13 cellular contexts compared by ENCODE assay signal in the genomic region with DNA sequence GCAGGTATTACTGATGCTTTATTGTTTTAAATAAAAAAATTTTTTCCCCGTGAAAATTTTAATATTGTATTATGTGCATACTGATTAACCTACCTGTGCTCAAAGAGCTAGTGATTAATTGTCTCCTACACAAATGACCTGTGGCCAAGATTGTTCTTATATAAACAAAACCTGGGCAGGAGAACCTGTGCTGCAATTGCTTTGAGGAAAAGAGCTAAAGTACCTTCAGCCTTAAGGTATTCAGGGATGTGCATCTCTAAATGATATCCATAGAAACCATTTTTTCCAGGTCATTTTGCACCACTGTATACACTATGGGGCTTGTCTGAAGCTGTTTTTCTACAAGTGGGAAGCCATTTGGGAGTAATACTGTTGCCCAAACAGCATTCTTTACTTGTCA. TPM values are rescaled to one million over a fixed set of nuclear protein-coding genes. Genes with fewer than 3 reads are reported as not detected.
DNase-seq lines count a peak whose midpoint lies in the region; ATAC-seq and TF ChIP-seq lines count a peak whose summit lies in the region.
"Had no signal": no experiment of that assay in that cellular context is flagged by ENCODE, and none has a peak within 500 bp of the region (broad histone marks: within the 10 kb centered on the region; RNA-seq: fewer than 3 reads in every experiment).

No MANE protein-coding gene starts in this region.

- peaks cover 0 to 1% of the 10 kb centered on the region in 2 donors for H3K36me3 Mint-ChIP-seq in activated T-cell treated with anti-CD3 and anti-CD28 coated beads, Interleukin-2, amount 50 U/mL, for 72 hours (ENCODE audit: insufficient read depth in 2 of 2)
- H3K36me3 Mint-ChIP-seq in activated T-cell treated with anti-CD3 and anti-CD28 coated beads, Interleukin-2, amount 50 U/mL, for 4 hours (ENCODE audit: insufficient read depth): no peaks in the 10 kb centered on the region
- H3K36me3 Mint-ChIP-seq in glutamatergic neuron (ENCODE audit: unreplicated experiment): no peaks in the 10 kb centered on the region

- no peak for DNase-seq in activated T-cell treated with anti-CD3 and anti-CD28 coated beads, Interleukin-2, amount 50 U/mL, for 72 hours
- DNase-seq in activated T-cell treated with anti-CD3 and anti-CD28 coated beads, Interleukin-2, amount 50 U/mL, for 4 hours: no peak
- DNase-seq in NCI-H748 treated with DMSO at 0.1 percent for 48 hours (lab: John Stamatoyannopoulos, UW) (peak; percentile 70), glutamatergic neuron (no peak), transverse colon (no peak), Right ventricle myocardium inferior (ENCODE audit: missing footprints) (no peak), GDM1 (lab: John Stamatoyannopoulos, UW) (no peak), pons (ENCODE audit: low spot score) (no peak)
- DNase-seq: activated gamma-delta T cell treated with Interleukin-2 at 50 U/mL for 16 hours; AML-193; colonic mucosa; stimulated activated CD4-positive, alpha-beta T cell treated with anti-CD3 and anti-CD28 coated beads, Interleukin-12 subunit alpha, Interleukin-12 subunit beta, amount 100 ng/mL, for 4 hours had no signal

- peak overlapping the region; percentile 77 to 92 for H3K4me3 Mint-ChIP-seq in activated T-cell treated with anti-CD3 and anti-CD28 coated beads, Interleukin-2, amount 50 U/mL, for 72 hours
- no peak overlapping the region for H3K4me3 Mint-ChIP-seq in activated T-cell treated with anti-CD3 and anti-CD28 coated beads, Interleukin-2, amount 50 U/mL, for 4 hours
- peak overlapping the region; percentile 92 for H3K4me3 Mint-ChIP-seq in glutamatergic neuron (ENCODE audit: unreplicated experiment)

- TF ChIP-seq CTCF in glutamatergic neuron (IDR thresholded peaks at IDR 0.05; ENCODE audit: partially characterized antibody, unreplicated experiment) (no peak), transverse colon (IDR thresholded peaks at IDR 0.05) (no peak)

- no peak for TF ChIP-seq POLR2A in transverse colon (IDR thresholded peaks at IDR 0.05)

- H3K4me1 ChIP-seq in transverse colon: peaks cover 0 to 45% (median 13%) of the 10 kb centered on the region in 4 donors
- H3K4me1 ChIP-seq: colonic mucosa had no signal

- no peak overlapping the region for H3K4me3 ChIP-seq in transverse colon
- H3K4me3 ChIP-seq: colonic mucosa had no signal

- WGBS in transverse colon (ENCODE audit: low coverage in 1 of 2), 2 donors: 40 to 50% methylated on average over 1 of the region's 1 CpG

- H3K27ac Mint-ChIP-seq in activated T-cell treated with anti-CD3 and anti-CD28 coated beads, Interleukin-2, amount 50 U/mL, for 72 hours: peak overlapping the region; percentile 33
- no peak overlapping the region for H3K27ac Mint-ChIP-seq in glutamatergic neuron (ENCODE audit: unreplicated experiment)

- in situ Hi-C loops in transverse colon (cut with MboI; ENCODE audit: low pct_ligation_motif_present in 1 of 4, low pct_unique_long_range_greater_than_20kb in 1 of 4, low sequenced_read_pairs in 3 of 4): no loop called here

- no peaks in the 10 kb centered on the region for H3K9me3 ChIP-seq in transverse colon
- H3K9me3 ChIP-seq: colonic mucosa had no signal

- H3K36me3 ChIP-seq in transverse colon: no peaks in the 10 kb centered on the region
- H3K36me3 ChIP-seq: colonic mucosa had no signal

- peaks cover 62% of the 10 kb centered on the region for H3K4me1 Mint-ChIP-seq in activated T-cell treated with anti-CD3 and anti-CD28 coated beads, Interleukin-2, amount 50 U/mL, for 72 hours (ENCODE audit: low read depth)
- peaks cover 31% of the 10 kb centered on the region for H3K4me1 Mint-ChIP-seq in activated T-cell treated with anti-CD3 and anti-CD28 coated beads, Interleukin-2, amount 50 U/mL, for 4 hours (ENCODE audit: low read depth)
- H3K4me1 Mint-ChIP-seq in glutamatergic neuron (ENCODE audit: low read depth, unreplicated experiment): peaks cover 20% of the 10 kb centered on the region

- TF ChIP-seq EP300 in transverse colon (IDR thresholded peaks at IDR 0.05; ENCODE audit: low read depth): no peak

- H3K9me3 Mint-ChIP-seq in activated T-cell treated with anti-CD3 and anti-CD28 coated beads, Interleukin-2, amount 50 U/mL, for 72 hours: no peaks in the 10 kb centered on the region
- H3K9me3 Mint-ChIP-seq in activated T-cell treated with anti-CD3 and anti-CD28 coated beads, Interleukin-2, amount 50 U/mL, for 4 hours: no peaks in the 10 kb centered on the region
- peaks cover 7% of the 10 kb centered on the region for H3K9me3 Mint-ChIP-seq in glutamatergic neuron (ENCODE audit: unreplicated experiment)

- intact Hi-C loops in transverse colon (cut with DNase I; ENCODE audit: low total_unique reads): no loop called here
- intact Hi-C loops in Right ventricle myocardium inferior (cut with DNase I): no loop called here

- H3K27ac ChIP-seq in transverse colon: peak overlapping the region in 3 of 4 donors; percentile 80 to 82 (median 82)
- H3K27ac ChIP-seq: colonic mucosa had no signal

- H3K27me3 Mint-ChIP-seq in activated T-cell treated with anti-CD3 and anti-CD28 coated beads, Interleukin-2, amount 50 U/mL, for 72 hours (ENCODE audit: low read depth): no peaks in the 10 kb centered on the region
- peaks cover 23% of the 10 kb centered on the region for H3K27me3 Mint-ChIP-seq in activated T-cell treated with anti-CD3 and anti-CD28 coated beads, Interleukin-2, amount 50 U/mL, for 4 hours (ENCODE audit: low read depth)
- peaks cover 9% of the 10 kb centered on the region for H3K27me3 Mint-ChIP-seq in glutamatergic neuron (ENCODE audit: unreplicated experiment)

- no peak for ATAC-seq in activated T-cell treated with anti-CD3 and anti-CD28 coated beads, Interleukin-2, amount 50 U/mL, for 72 hours (replicated peaks in 1 of 2)
- ATAC-seq in activated T-cell treated with anti-CD3 and anti-CD28 coated beads, Interleukin-2, amount 50 U/mL, for 4 hours: no peak
- ATAC-seq in Right ventricle myocardium inferior: no peak
- ATAC-seq: activated CD4-positive, CD25-positive, alpha-beta regulatory T cell treated with anti-CD3 and anti-CD28 coated beads, Interleukin-2, amount 50 U/mL, for 24 hours had no signal

- H3K27me3 ChIP-seq in transverse colon: peaks cover 15% of the 10 kb centered on the region
- H3K27me3 ChIP-seq: colonic mucosa had no signal

RNA-seq across cellular contexts. Expression of a gene that starts 1.2 kb away (rescaled TPM):
- total RNA-seq in activated T-cell treated with anti-CD3 and anti-CD28 coated beads, Interleukin-2, amount 50 U/mL, for 72 hours: 1 to 10 TPM; 6.5 to 7.6 TPM
- 1 to 10 TPM in 1 of 3 donors, under 1 TPM in 2; 0.74 to 1.0 (median 0.87) TPM for total RNA-seq in activated T-cell treated with anti-CD3 and anti-CD28 coated beads, Interleukin-2, amount 50 U/mL, for 4 hours
- total RNA-seq in glutamatergic neuron (ENCODE audit: unreplicated experiment): 83.6 TPM
- total RNA-seq in transverse colon: 10 to 100 TPM in 2 of 4 donors, 1 to 10 TPM in 2; 6.7 to 42.6 (median 12.4) TPM
- 146 TPM for total RNA-seq in Right ventricle myocardium inferior
